Comparison of ENCODE assay signal across 22 cellular contexts in genomic region chr7:99468336-99468918, GRCh38.
"Had no signal": no experiment of that assay in that cellular context is flagged by ENCODE, and none has a peak within 500 bp of the region (broad histone marks: within the 10 kb centered on the region; RNA-seq: fewer than 3 reads in every experiment).

No MANE protein-coding gene starts in this region.

- H3K4me3 Mint-ChIP-seq: mesothelial cell of epicardium; natural killer cell treated with Interleukin-12 subunit alpha and Interleukin-12 subunit beta and Interleukin-15 and Interleukin-18, amount 100 ng/mL, for 72 hours had no signal

- H3K27ac Mint-ChIP-seq: mesothelial cell of epicardium; natural killer cell treated with Interleukin-12 subunit alpha and Interleukin-12 subunit beta and Interleukin-15 and Interleukin-18, amount 100 ng/mL, for 72 hours had no signal

- H3K4me1 ChIP-seq: foreskin keratinocyte had no signal

- H3K4me2 ChIP-seq: hepatocyte had no signal

- DNase-seq: effector CD4-positive, alpha-beta T cell; erythroblast; foreskin keratinocyte; kidney; left colon; mammary epithelial cell; sigmoid colon; stimulated activated CD4-positive, alpha-beta T cell treated with anti-CD3 and anti-CD28 coated beads, Interleukin-12 subunit alpha, Interleukin-12 subunit beta, amount 100 ng/mL, for 4 hours; stimulated activated naive CD4-positive, alpha-beta T cell treated with Interleukin-2 at 50 U/mL for 16 hours; thyroid gland had no signal

- H3K9me3 Mint-ChIP-seq: endodermal cell; mesothelial cell of epicardium; natural killer cell treated with Interleukin-12 subunit alpha and Interleukin-12 subunit beta and Interleukin-15 and Interleukin-18, amount 100 ng/mL, for 72 hours had no signal

- H3K27ac ChIP-seq: coronary artery, foreskin keratinocyte, hepatocyte, neutrophil, right atrium auricular region, suprapubic skin, thyroid gland, upper lobe of left lung, vagina had no signal

- H3K36me3 ChIP-seq: suprapubic skin had no signal

- H3K9me3 ChIP-seq: neutrophil, right atrium auricular region, sigmoid colon, suprapubic skin, thyroid gland, upper lobe of left lung, vagina had no signal

- ATAC-seq: foreskin keratinocyte; left colon; natural killer cell treated with Interleukin-12 subunit alpha and Interleukin-12 subunit beta and Interleukin-15 and Interleukin-18, amount 100 ng/mL, for 72 hours had no signal

- H3K4me3 ChIP-seq: coronary artery, hepatocyte, right atrium auricular region, sigmoid colon, skin epidermis, suprapubic skin, thyroid gland, upper lobe of left lung, vagina had no signal

- H3K27me3 Mint-ChIP-seq: natural killer cell treated with Interleukin-12 subunit alpha and Interleukin-12 subunit beta and Interleukin-15 and Interleukin-18, amount 100 ng/mL, for 72 hours had no signal

- FAIRE-seq: endothelial cell of umbilical vein, kidney had no signal

- H2AFZ ChIP-seq: hepatocyte had no signal

- H3K27me3 ChIP-seq: foreskin keratinocyte, hepatocyte, right atrium auricular region, sigmoid colon, suprapubic skin, thyroid gland, upper lobe of left lung, vagina had no signal
